In the genomic region with DNA sequence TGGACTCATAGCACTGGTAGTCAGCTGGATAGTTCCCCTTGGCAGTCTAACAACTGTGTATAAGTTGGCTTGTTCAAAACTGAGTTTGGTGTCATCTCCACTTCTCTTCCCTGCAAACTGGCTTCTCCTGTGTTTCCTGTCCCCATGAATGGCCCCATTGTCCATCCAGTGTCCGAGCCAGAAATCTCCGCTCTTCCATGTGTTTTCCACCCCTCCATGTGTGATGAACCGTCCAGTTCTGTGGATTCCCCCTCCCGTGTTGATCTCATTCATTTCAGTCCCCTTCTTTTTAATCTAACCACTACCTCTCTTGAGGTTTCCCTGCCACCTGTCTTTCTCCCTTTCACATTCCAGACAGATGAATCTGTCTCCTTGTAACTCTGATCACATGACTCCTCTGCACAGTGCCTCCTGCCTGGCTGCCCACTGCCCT, we compare ENCODE assay signal across 2 cellular contexts.
A peak's percentile ranks its signal among the peaks of the same experiment; 100 is the strongest.
TF ChIP-seq lines count a peak whose summit lies in the region.

No MANE protein-coding gene starts in this region.

TF ChIP-seq in IMR-90, 13 proteins besides CTCF, POLR2A, EP300 and RAD21 (continued from another document):
- TF ChIP-seq, protein P1, sequence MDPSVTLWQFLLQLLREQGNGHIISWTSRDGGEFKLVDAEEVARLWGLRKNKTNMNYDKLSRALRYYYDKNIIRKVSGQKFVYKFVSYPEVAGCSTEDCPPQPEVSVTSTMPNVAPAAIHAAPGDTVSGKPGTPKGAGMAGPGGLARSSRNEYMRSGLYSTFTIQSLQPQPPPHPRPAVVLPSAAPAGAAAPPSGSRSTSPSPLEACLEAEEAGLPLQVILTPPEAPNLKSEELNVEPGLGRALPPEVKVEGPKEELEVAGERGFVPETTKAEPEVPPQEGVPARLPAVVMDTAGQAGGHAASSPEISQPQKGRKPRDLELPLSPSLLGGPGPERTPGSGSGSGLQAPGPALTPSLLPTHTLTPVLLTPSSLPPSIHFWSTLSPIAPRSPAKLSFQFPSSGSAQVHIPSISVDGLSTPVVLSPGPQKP (IDR thresholded peaks at IDR 0.05; ENCODE audit: borderline replicate concordance, low read depth, low read length): no peak
- TF ChIP-seq, protein P2, sequence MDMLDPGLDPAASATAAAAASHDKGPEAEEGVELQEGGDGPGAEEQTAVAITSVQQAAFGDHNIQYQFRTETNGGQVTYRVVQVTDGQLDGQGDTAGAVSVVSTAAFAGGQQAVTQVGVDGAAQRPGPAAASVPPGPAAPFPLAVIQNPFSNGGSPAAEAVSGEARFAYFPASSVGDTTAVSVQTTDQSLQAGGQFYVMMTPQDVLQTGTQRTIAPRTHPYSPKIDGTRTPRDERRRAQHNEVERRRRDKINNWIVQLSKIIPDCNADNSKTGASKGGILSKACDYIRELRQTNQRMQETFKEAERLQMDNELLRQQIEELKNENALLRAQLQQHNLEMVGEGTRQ (IDR thresholded peaks at IDR 0.05; ENCODE audit: low read depth, low read length): peak; percentile 17; the same call in 1 of the 2 replicates
- TF ChIP-seq MAZ (IDR thresholded peaks at IDR 0.05; ENCODE audit: borderline replicate concordance, low read depth, low read length) (no peak), MXI1 (IDR thresholded peaks at IDR 0.05; ENCODE audit: borderline replicate concordance, low read depth, low read length) (no peak), RFX5 (IDR thresholded peaks at IDR 0.05; ENCODE audit: low read depth, low read length) (no peak), NFE2L2 (IDR thresholded peaks at IDR 0.05; ENCODE audit: low read depth, low read length) (no peak), BHLHE40 (IDR thresholded peaks at IDR 0.05; ENCODE audit: low read depth, low read length) (no peak)

TF ChIP-seq in SK-N-SH treated with all-trans-retinoic acid at 6 μM for 48 hours, 23 proteins besides CTCF, POLR2A, EP300 and RAD21 (continued from another document):
- TF ChIP-seq, protein P3, sequence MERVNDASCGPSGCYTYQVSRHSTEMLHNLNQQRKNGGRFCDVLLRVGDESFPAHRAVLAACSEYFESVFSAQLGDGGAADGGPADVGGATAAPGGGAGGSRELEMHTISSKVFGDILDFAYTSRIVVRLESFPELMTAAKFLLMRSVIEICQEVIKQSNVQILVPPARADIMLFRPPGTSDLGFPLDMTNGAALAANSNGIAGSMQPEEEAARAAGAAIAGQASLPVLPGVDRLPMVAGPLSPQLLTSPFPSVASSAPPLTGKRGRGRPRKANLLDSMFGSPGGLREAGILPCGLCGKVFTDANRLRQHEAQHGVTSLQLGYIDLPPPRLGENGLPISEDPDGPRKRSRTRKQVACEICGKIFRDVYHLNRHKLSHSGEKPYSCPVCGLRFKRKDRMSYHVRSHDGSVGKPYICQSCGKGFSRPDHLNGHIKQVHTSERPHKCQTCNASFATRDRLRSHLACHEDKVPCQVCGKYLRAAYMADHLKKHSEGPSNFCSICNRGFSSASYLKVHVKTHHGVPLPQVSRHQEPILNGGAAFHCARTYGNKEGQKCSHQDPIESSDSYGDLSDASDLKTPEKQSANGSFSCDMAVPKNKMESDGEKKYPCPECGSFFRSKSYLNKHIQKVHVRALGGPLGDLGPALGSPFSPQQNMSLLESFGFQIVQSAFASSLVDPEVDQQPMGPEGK (CRISPR knock-in tag; IDR thresholded peaks at IDR 0.05; ENCODE audit: borderline replicate concordance): peak; percentile 65; the same call in 1 of the 2 replicates
- TF ChIP-seq ESRRG (CRISPR knock-in tag; IDR thresholded peaks at IDR 0.05): no peak
